ENCODE assay signal across 17 cellular contexts in the genomic region with DNA sequence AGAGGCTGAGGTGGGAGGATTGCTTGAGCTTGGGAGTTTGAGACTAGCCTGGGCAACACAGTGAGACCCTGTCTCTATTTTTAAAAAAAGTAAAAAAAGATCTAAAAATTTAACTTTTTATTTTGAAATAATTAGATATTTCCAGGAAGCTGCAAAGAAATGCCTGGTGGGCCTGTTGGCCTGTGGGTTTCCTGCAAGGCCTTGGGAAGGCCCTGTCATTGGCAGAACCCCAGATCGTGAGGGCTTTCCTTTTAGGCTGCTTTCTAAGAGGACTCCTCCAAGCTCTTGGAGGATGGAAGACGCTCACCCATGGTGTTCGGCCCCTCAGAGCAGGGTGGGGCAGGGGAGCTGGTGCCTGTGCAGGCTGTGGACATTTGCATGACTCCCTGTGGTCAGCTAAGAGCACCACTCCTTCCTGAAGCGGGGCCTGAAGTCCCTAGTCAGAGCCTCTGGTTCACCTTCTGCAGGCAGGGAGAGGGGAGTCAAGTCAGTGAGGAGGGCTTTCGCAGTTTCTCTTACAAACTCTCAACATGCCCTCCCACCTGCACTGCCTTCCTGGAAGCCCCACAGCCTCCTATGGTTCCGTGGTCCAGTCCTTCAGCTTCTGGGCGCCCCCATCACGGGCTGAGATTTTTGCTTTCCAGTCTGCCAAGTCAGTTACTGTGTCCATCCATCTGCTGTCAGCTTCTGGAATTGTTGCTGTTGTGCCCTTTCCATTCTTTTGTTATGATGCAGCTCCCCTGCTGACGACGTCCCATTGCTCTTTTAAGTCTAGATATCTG. TPM values are rescaled to one million over a fixed set of nuclear protein-coding genes. Genes with fewer than 3 reads are reported as not detected.
"Had no signal": no experiment of that assay in that cellular context is flagged by ENCODE, and none has a peak within 500 bp of the region (broad histone marks: within the 10 kb centered on the region; RNA-seq: fewer than 3 reads in every experiment).

No MANE protein-coding gene starts in this region.

- DNase-seq: activated CD8-positive, alpha-beta T cell treated with anti-CD3 and anti-CD28 coated beads for 36 hours; activated naive CD4-positive, alpha-beta T cell treated with anti-CD3 and anti-CD28 coated beads, Interleukin-2, amount 50 U/mL, for 16 hours; central memory CD4-positive, alpha-beta T cell; erythroblast; left cardiac atrium; naive thymus-derived CD4-positive, alpha-beta T cell; nucleus accumbens; stimulated activated CD4-positive, alpha-beta T cell treated with anti-CD3 and anti-CD28 coated beads, Interleukin-12 subunit alpha, Interleukin-12 subunit beta, amount 100 ng/mL, for 4 hours; stimulated activated CD4-positive, alpha-beta T cell treated with anti-CD3 and anti-CD28 coated beads, Interleukin-2, amount 100 ng/mL, for 48 hours; stimulated activated naive CD8-positive, alpha-beta T cell treated with anti-CD3 and anti-CD28 coated beads, Interleukin-15, Interleukin-2, amounts not matched to agents 100 U/mL and 50 U/mL, for 24 hours; upper lobe of right lung had no signal

- H3K9me3 Mint-ChIP-seq: activated CD8-positive, alpha-beta T cell treated with anti-CD3 and anti-CD28 coated beads for 36 hours; dendritic cell treated with granulocyte-macrophage colony-stimulating factor and Interleukin-4, amounts not matched to agents 40 ng/mL and 50 ng/mL, for 4 days had no signal

- H3K9me3 ChIP-seq: adrenal gland, prostate gland, suprapubic skin, upper lobe of right lung had no signal

- H3K36me3 ChIP-seq: adrenal gland, prostate gland, suprapubic skin, upper lobe of right lung had no signal

- H3K27ac Mint-ChIP-seq: activated CD8-positive, alpha-beta T cell treated with anti-CD3 and anti-CD28 coated beads for 36 hours; dendritic cell treated with granulocyte-macrophage colony-stimulating factor and Interleukin-4, amounts not matched to agents 40 ng/mL and 50 ng/mL, for 4 days; naive thymus-derived CD4-positive, alpha-beta T cell had no signal

- H3K4me3 Mint-ChIP-seq: dendritic cell treated with granulocyte-macrophage colony-stimulating factor and Interleukin-4, amounts not matched to agents 40 ng/mL and 50 ng/mL, for 4 days had no signal

- H3K27ac ChIP-seq: adrenal gland, prostate gland, suprapubic skin, upper lobe of right lung had no signal

- ATAC-seq: activated CD8-positive, alpha-beta T cell treated with anti-CD3 and anti-CD28 coated beads for 36 hours; left cardiac atrium; naive thymus-derived CD4-positive, alpha-beta T cell; sciatic nerve; stimulated activated naive CD8-positive, alpha-beta T cell treated with anti-CD3 and anti-CD28 coated beads, Interleukin-15, Interleukin-2, amounts not matched to agents 100 U/mL and 50 U/mL, for 24 hours; upper lobe of right lung had no signal

- H3K4me3 ChIP-seq: adrenal gland, prostate gland, suprapubic skin, upper lobe of right lung had no signal

RNA-seq across cellular contexts. Expression of a gene that starts 6.6 kb away (rescaled TPM):
- total RNA-seq: activated CD8-positive, alpha-beta T cell treated with anti-CD3 and anti-CD28 coated beads for 36 hours; adrenal gland; glomerular endothelial cell; left cardiac atrium; prostate gland; sciatic nerve; upper lobe of right lung had no signal
- polyA plus RNA-seq: naive thymus-derived CD4-positive, alpha-beta T cell had no signal
